In genomic region chr19:19775891-19776205, GRCh38 we compare ENCODE assay signal across 8 cellular contexts. TPM values are rescaled to one million over a fixed set of nuclear protein-coding genes. Genes with fewer than 3 reads are reported as not detected.
DNase-seq lines count a peak whose midpoint lies in the region; ATAC-seq and TF ChIP-seq lines count a peak whose summit lies in the region.

No MANE protein-coding gene starts in this region.

- H3K4me1 ChIP-seq in right cardiac atrium (ENCODE audit: control insufficient read depth, insufficient read depth, low read length) (peaks cover 3% of the 10 kb centered on the region), spleen (peaks cover 8 to 43% (median 27%) of the 10 kb centered on the region in 6 donors)

- H3K36me3 ChIP-seq in WERI-Rb-1 (peaks cover 4% of the 10 kb centered on the region; the same call in 1 of the 2 replicates), spleen (peaks cover 0 to 6% (median 0%) of the 10 kb centered on the region in 6 donors)

- H3K27ac ChIP-seq in WERI-Rb-1 (peak overlapping the region; percentile 80), right cardiac atrium (ENCODE audit: low read length) (peak overlapping the region; percentile 40), spleen (peak overlapping the region in 7 of 8 donors; percentile 64 to 84 (median 77))

- H3K4me3 ChIP-seq in WERI-Rb-1 (ENCODE audit: low read depth, low read length): peak overlapping the region; percentile 88
- H3K4me3 ChIP-seq in right cardiac atrium (ENCODE audit: low read length): peak overlapping the region; percentile 68
- peak overlapping the region; percentile 60 to 95 (median 92) for H3K4me3 ChIP-seq in spleen

- TF ChIP-seq CTCF in WERI-Rb-1 (IDR thresholded peaks at IDR 0.05; ENCODE audit: low read depth, low read length): no peak
- TF ChIP-seq CTCF in spleen (IDR thresholded peaks at IDR 0.05 in 8 of 11, conservative IDR thresholded peaks at IDR 0.05 in 3 of 11): no peak

- no peak for TF ChIP-seq POLR2A in GM18505 (IDR thresholded peaks at IDR 0.05; ENCODE audit: borderline replicate concordance, extremely low read depth, insufficient read depth, insufficient read length)
- TF ChIP-seq POLR2A in spleen (IDR thresholded peaks at IDR 0.05): no peak

- H3K27me3 ChIP-seq in WERI-Rb-1 (ENCODE audit: insufficient read depth, low read depth, severe bottlenecking): no peaks in the 10 kb centered on the region
- H3K27me3 ChIP-seq in right cardiac atrium (ENCODE audit: control insufficient read depth, insufficient read depth): no peaks in the 10 kb centered on the region
- no peaks in the 10 kb centered on the region for H3K27me3 ChIP-seq in spleen (replicated peaks in 1 of 7)

- H3K9me3 ChIP-seq in WERI-Rb-1 (ENCODE audit: severe bottlenecking) (no peaks in the 10 kb centered on the region), right cardiac atrium (ENCODE audit: control insufficient read depth, low read length) (no peaks in the 10 kb centered on the region), spleen (peaks cover 0 to 6% (median 0%) of the 10 kb centered on the region in 8 donors)

- no peak for DNase-seq in WERI-Rb-1
- no peak for DNase-seq in right cardiac atrium
- no peak for DNase-seq in spleen
- DNase-seq in cerebellum (ENCODE audit: low spot score): no peak
- DNase-seq in DMS153 treated with DMSO at 0.1 percent for 48 hours (lab: John Stamatoyannopoulos, UW; ENCODE audit: unreplicated experiment): no peak
- no peak for DNase-seq in NCI-H187 treated with DMSO at 0.1 percent for 48 hours (lab: John Stamatoyannopoulos, UW)

- peak; percentile 25 for ATAC-seq in GM18505 (IDR thresholded peaks at IDR 0.05; ENCODE audit: unreplicated experiment)
- ATAC-seq in HG02870 (IDR thresholded peaks at IDR 0.05; ENCODE audit: unreplicated experiment): peak; percentile 13
- peak in 1 of 2 donors; percentile 8 for ATAC-seq in right cardiac atrium

- intact Hi-C loops in right cardiac atrium (cut with DNase I) (no loop called here), spleen (cut with DNase I; ENCODE audit: low total_unique reads) (no loop called here)

- WGBS in right cardiac atrium: 2% methylated on average over 11 of the region's 11 CpGs
- 1 to 6% (median 2%) methylated on average over 11 of the region's 11 CpGs for WGBS in spleen, 5 donors

RNA-seq across cellular contexts. Expression of gene ZNF14, which starts 42.9 kb away (rescaled TPM):
- total RNA-seq in right cardiac atrium (1 to 10 TPM; 4.4 to 5.8 (median 5.3) TPM), spleen (10 to 100 TPM in 5 of 7 donors, 1 to 10 TPM in 2; 8.0 to 17.1 (median 11.5) TPM), cerebellum (25.0 TPM)
- polyA plus RNA-seq in right cardiac atrium (3.5 TPM), spleen (1 to 10 TPM; 5.2 to 7.6 (median 6.2) TPM)

RNA-seq across cellular contexts. Expression of gene ZNF506, which starts 45.7 kb away (rescaled TPM):
- total RNA-seq in right cardiac atrium (10 to 100 TPM; 13.6 to 17.4 (median 15.1) TPM), spleen (100 to 1,000 TPM in 2 of 7 donors, 10 to 100 TPM in 5; 38.8 to 114 (median 42.1) TPM), cerebellum (65.9 TPM)
- polyA plus RNA-seq in right cardiac atrium (6.6 TPM), spleen (10 to 100 TPM in 1 of 3 donors, 1 to 10 TPM in 2; 6.3 to 10.4 (median 9.0) TPM)
